ENCODE assay signal across 20 cellular contexts in genomic region chr10:6460861-6461409, GRCh38.
"Had no signal": no experiment of that assay in that cellular context is flagged by ENCODE, and none has a peak within 500 bp of the region (broad histone marks: within the 10 kb centered on the region; RNA-seq: fewer than 3 reads in every experiment).

No MANE protein-coding gene starts in this region.

- H3K79me2 ChIP-seq: hepatocyte had no signal

- H3K4me3 Mint-ChIP-seq: activated T-helper 1 cell treated with anti-CD3 and anti-CD28 coated beads, Interleukin-12 subunit alpha, Interleukin-12 subunit beta, Interleukin-2, Interleukin-4 antibody, amounts not matched to agents 30 ng/mL and 10 ng/mL and 1 ng/mL, durations not matched to agents 14 hours and 24 hours and 36 hours; memory B cell; nephron; type B pancreatic cell had no signal

- H3K27me3 Mint-ChIP-seq: progenitor cell of endocrine pancreas had no signal

- H3K4me1 Mint-ChIP-seq: memory B cell had no signal

- H3K36me3 ChIP-seq: cardiac muscle cell, right atrium auricular region had no signal

- H3K27ac Mint-ChIP-seq: memory B cell, progenitor cell of endocrine pancreas, type B pancreatic cell had no signal

- FAIRE-seq: keratinocyte had no signal

- H3K4me1 ChIP-seq: right atrium auricular region had no signal

- H3K27ac ChIP-seq: cardiac muscle cell, dorsolateral prefrontal cortex, hepatocyte, right atrium auricular region, skin epidermis had no signal

- H3K9me3 Mint-ChIP-seq: type B pancreatic cell had no signal

- H3K4me2 ChIP-seq: hepatocyte had no signal

- H3K9me3 ChIP-seq: mucosa of descending colon had no signal

- H3K27me3 ChIP-seq: cardiac muscle cell, dorsolateral prefrontal cortex, hepatocyte, right atrium auricular region had no signal

- H2AFZ ChIP-seq: hepatocyte had no signal

- H3K4me3 ChIP-seq: cardiac muscle cell, dorsolateral prefrontal cortex, hepatocyte, mucosa of descending colon, right atrium auricular region, skin epidermis had no signal

- DNase-seq: activated CD4-positive, alpha-beta T cell treated with anti-CD3 and anti-CD28 coated beads, Interleukin-2, amount 50 U/mL, for 48 hours; activated CD4-positive, CD25-positive, alpha-beta regulatory T cell treated with anti-CD3 and anti-CD28 coated beads, Interleukin-2, amount 50 U/mL, for 72 hours; dorsolateral prefrontal cortex; left ventricle myocardium superior; mucosa of descending colon; stimulated activated CD4-positive, alpha-beta T cell treated with anti-CD3 and anti-CD28 coated beads, Interleukin-15, amount 100 ng/mL, for 24 hours; stimulated activated CD4-positive, alpha-beta T cell treated with anti-CD3 and anti-CD28 coated beads, Interleukin-4, amount 100 ng/mL, for 1 hour; stimulated activated naive CD4-positive, alpha-beta T cell; SW 1271; T1000 had no signal

- ATAC-seq: left ventricle myocardium superior, mucosa of descending colon had no signal
